ENCODE assay signal across 14 cellular contexts in the genomic region with DNA sequence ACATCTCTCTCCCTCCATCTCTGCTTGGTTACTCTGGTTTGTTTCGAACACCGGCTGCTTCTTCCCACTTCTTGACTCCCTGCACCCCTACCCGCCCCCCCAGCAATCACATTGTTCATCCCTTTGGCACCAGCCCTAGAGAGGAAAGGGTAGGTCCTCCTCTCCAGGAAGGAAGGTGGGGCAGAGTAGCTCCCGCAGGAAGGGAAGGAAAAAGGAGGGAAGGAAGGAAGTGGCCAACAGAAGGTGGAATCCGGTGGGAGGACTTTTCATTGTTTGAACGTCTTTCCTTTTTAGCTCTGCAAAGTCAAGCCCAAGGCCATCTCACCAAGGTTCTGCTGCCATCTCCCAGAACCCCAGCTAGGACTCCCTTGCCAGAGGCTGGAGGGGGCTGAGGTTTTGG. TPM values are rescaled to one million over a fixed set of nuclear protein-coding genes. Genes with fewer than 3 reads are reported as not detected.
A peak's percentile ranks its signal among the peaks of the same experiment; 100 is the strongest.
DNase-seq lines count a peak whose midpoint lies in the region; ATAC-seq and TF ChIP-seq lines count a peak whose summit lies in the region.
"Had no signal": no experiment of that assay in that cellular context is flagged by ENCODE, and none has a peak within 500 bp of the region (broad histone marks: within the 10 kb centered on the region; RNA-seq: fewer than 3 reads in every experiment).

No MANE protein-coding gene starts in this region.

- H3K9me3 ChIP-seq in mucosa of descending colon = no peaks in the 10 kb centered on the region

- no peaks in the 10 kb centered on the region for H3K36me3 ChIP-seq in mucosa of descending colon (ENCODE audit: low read depth)
- H3K36me3 ChIP-seq: cardiac muscle cell had no signal

- H3K36me3 Mint-ChIP-seq in stimulated activated naive CD8-positive, alpha-beta T cell treated with anti-CD3 and anti-CD28 coated beads, Interleukin-15, Interleukin-2, amounts not matched to agents 100 ng/mL and 50 ng/mL, for 24 hours (ENCODE audit: low read depth) = no peaks in the 10 kb centered on the region
- H3K36me3 Mint-ChIP-seq in activated naive CD8-positive, alpha-beta T cell treated with anti-CD3 and anti-CD28 coated beads, Interleukin-2, amount 50 U/mL, for 24 hours (ENCODE audit: low read depth) = no peaks in the 10 kb centered on the region
- no peaks in the 10 kb centered on the region for H3K36me3 Mint-ChIP-seq in naive B cell

- DNase-seq in stimulated activated naive CD8-positive, alpha-beta T cell treated with anti-CD3 and anti-CD28 coated beads, Interleukin-15, amount 100 ng/mL, for 72 hours = no peak
- no peak for DNase-seq in activated naive CD8-positive, alpha-beta T cell treated with anti-CD3 and anti-CD28 coated beads, Interleukin-2, amount 50 U/mL, for 24 hours
- DNase-seq in naive B cell (no peak), mucosa of descending colon (no peak), NOMO-1 (lab: John Stamatoyannopoulos, UW; ENCODE audit: unreplicated experiment in 2 of 2) (no peak)
- DNase-seq: activated CD4-positive, alpha-beta T cell treated with anti-CD3 and anti-CD28 coated beads, Interleukin-2, amount 50 U/mL, for 4 hours; DMS79; NCI-H1436 treated with DMSO at 0.1 percent for 48 hours; NCI-H446 treated with DMSO at 0.1 percent for 48 hours; posterior cingulate gyrus had no signal

- ATAC-seq in stimulated activated naive CD8-positive, alpha-beta T cell treated with anti-CD3 and anti-CD28 coated beads, Interleukin-15, amount 100 ng/mL, for 72 hours = no peak
- ATAC-seq in activated naive CD8-positive, alpha-beta T cell treated with anti-CD3 and anti-CD28 coated beads, Interleukin-2, amount 50 U/mL, for 24 hours = no peak
- ATAC-seq in naive B cell (ENCODE audit: low read depth in 2 of 2) (no peak), mucosa of descending colon (no peak), GM18517 (IDR thresholded peaks at IDR 0.05; ENCODE audit: unreplicated experiment) (no peak), HG03175 (IDR thresholded peaks at IDR 0.05; ENCODE audit: unreplicated experiment) (no peak)

- peaks cover 28% of the 10 kb centered on the region for H3K27me3 Mint-ChIP-seq in stimulated activated naive CD8-positive, alpha-beta T cell treated with anti-CD3 and anti-CD28 coated beads, Interleukin-15, Interleukin-2, amounts not matched to agents 100 ng/mL and 50 ng/mL, for 24 hours
- H3K27me3 Mint-ChIP-seq in stimulated activated naive CD8-positive, alpha-beta T cell treated with anti-CD3 and anti-CD28 coated beads, Interleukin-15, amount 100 ng/mL, for 72 hours = peaks cover 48% of the 10 kb centered on the region
- H3K27me3 Mint-ChIP-seq in activated naive CD8-positive, alpha-beta T cell treated with anti-CD3 and anti-CD28 coated beads, Interleukin-2, amount 50 U/mL, for 24 hours = peaks cover 16% of the 10 kb centered on the region
- peaks cover 0 to 5% (median 0%) of the 10 kb centered on the region in 3 donors for H3K27me3 Mint-ChIP-seq in naive B cell

- no peak overlapping the region for H3K4me3 ChIP-seq in mucosa of descending colon

- intact Hi-C loops in mucosa of descending colon (cut with DNase I, micrococcal nuclease) = no loop called here

- no peaks in the 10 kb centered on the region for H3K9me3 Mint-ChIP-seq in stimulated activated naive CD8-positive, alpha-beta T cell treated with anti-CD3 and anti-CD28 coated beads, Interleukin-15, Interleukin-2, amounts not matched to agents 100 ng/mL and 50 ng/mL, for 24 hours
- H3K9me3 Mint-ChIP-seq in stimulated activated naive CD8-positive, alpha-beta T cell treated with anti-CD3 and anti-CD28 coated beads, Interleukin-15, amount 100 ng/mL, for 72 hours = no peaks in the 10 kb centered on the region
- H3K9me3 Mint-ChIP-seq in activated naive CD8-positive, alpha-beta T cell treated with anti-CD3 and anti-CD28 coated beads, Interleukin-2, amount 50 U/mL, for 24 hours = no peaks in the 10 kb centered on the region
- H3K9me3 Mint-ChIP-seq in naive B cell = peaks cover 0 to 3% (median 0%) of the 10 kb centered on the region in 7 donors

- H3K27ac Mint-ChIP-seq in stimulated activated naive CD8-positive, alpha-beta T cell treated with anti-CD3 and anti-CD28 coated beads, Interleukin-15, Interleukin-2, amounts not matched to agents 100 ng/mL and 50 ng/mL, for 24 hours = no peak overlapping the region
- no peak overlapping the region for H3K27ac Mint-ChIP-seq in stimulated activated naive CD8-positive, alpha-beta T cell treated with anti-CD3 and anti-CD28 coated beads, Interleukin-15, amount 100 ng/mL, for 72 hours
- H3K27ac Mint-ChIP-seq in activated naive CD8-positive, alpha-beta T cell treated with anti-CD3 and anti-CD28 coated beads, Interleukin-2, amount 50 U/mL, for 24 hours = no peak overlapping the region
- H3K27ac Mint-ChIP-seq in naive B cell = peak overlapping the region in 4 of 6 donors; percentile 61 to 94 (median 92)

- H3K4me3 Mint-ChIP-seq in stimulated activated naive CD8-positive, alpha-beta T cell treated with anti-CD3 and anti-CD28 coated beads, Interleukin-15, Interleukin-2, amounts not matched to agents 100 ng/mL and 50 ng/mL, for 24 hours = peak overlapping the region; percentile 79
- H3K4me3 Mint-ChIP-seq in stimulated activated naive CD8-positive, alpha-beta T cell treated with anti-CD3 and anti-CD28 coated beads, Interleukin-15, amount 100 ng/mL, for 72 hours = no peak overlapping the region
- H3K4me3 Mint-ChIP-seq in activated naive CD8-positive, alpha-beta T cell treated with anti-CD3 and anti-CD28 coated beads, Interleukin-2, amount 50 U/mL, for 24 hours = peak overlapping the region; percentile 84
- H3K4me3 Mint-ChIP-seq in naive B cell = peak overlapping the region in 7 of 8 donors; percentile 59 to 97 (median 88)

- no peak for TF ChIP-seq CTCF in mucosa of descending colon (IDR thresholded peaks at IDR 0.05)

- H3K4me1 ChIP-seq in mucosa of descending colon (ENCODE audit: low read depth) = peaks cover 13% of the 10 kb centered on the region

- peaks cover 54% of the 10 kb centered on the region for H3K4me1 Mint-ChIP-seq in stimulated activated naive CD8-positive, alpha-beta T cell treated with anti-CD3 and anti-CD28 coated beads, Interleukin-15, Interleukin-2, amounts not matched to agents 100 ng/mL and 50 ng/mL, for 24 hours (ENCODE audit: low read depth)
- H3K4me1 Mint-ChIP-seq in stimulated activated naive CD8-positive, alpha-beta T cell treated with anti-CD3 and anti-CD28 coated beads, Interleukin-15, amount 100 ng/mL, for 72 hours = peaks cover 62% of the 10 kb centered on the region
- peaks cover 51% of the 10 kb centered on the region for H3K4me1 Mint-ChIP-seq in activated naive CD8-positive, alpha-beta T cell treated with anti-CD3 and anti-CD28 coated beads, Interleukin-2, amount 50 U/mL, for 24 hours
- peaks cover 22 to 33% (median 32%) of the 10 kb centered on the region in 3 donors for H3K4me1 Mint-ChIP-seq in naive B cell

RNA-seq across cellular contexts. Expression of gene IER5, which starts 18.0 kb away (rescaled TPM):
- polyA plus RNA-seq in naive B cell (ENCODE audit: low read depth in 6 of 6) = 10 to 100 TPM; 17.3 to 82.6 (median 34.1) TPM
- 10 to 100 TPM; 15.4 to 16.7 (median 16.4) TPM for total RNA-seq in mucosa of descending colon

Comparison
In these comparisons a context has a peak if more than half of its experiments do, and no peak if none do; other contexts are left out.
1. H3K4me3 Mint-ChIP-seq: peak in stimulated activated naive CD8-positive, alpha-beta T cell treated with anti-CD3 and anti-CD28 coated beads, Interleukin-15, Interleukin-2, amounts not matched to agents 100 ng/mL and 50 ng/mL, for 24 hours (single experiment), activated naive CD8-positive, alpha-beta T cell treated with anti-CD3 and anti-CD28 coated beads, Interleukin-2, amount 50 U/mL, for 24 hours (single experiment) and naive B cell (7 of 8); none in stimulated activated naive CD8-positive, alpha-beta T cell treated with anti-CD3 and anti-CD28 coated beads, Interleukin-15, amount 100 ng/mL, for 72 hours (0 of 2).
2. H3K27ac Mint-ChIP-seq: peak in naive B cell (4 of 6); none in stimulated activated naive CD8-positive, alpha-beta T cell treated with anti-CD3 and anti-CD28 coated beads, Interleukin-15, Interleukin-2, amounts not matched to agents 100 ng/mL and 50 ng/mL, for 24 hours (single experiment), stimulated activated naive CD8-positive, alpha-beta T cell treated with anti-CD3 and anti-CD28 coated beads, Interleukin-15, amount 100 ng/mL, for 72 hours (0 of 2) and activated naive CD8-positive, alpha-beta T cell treated with anti-CD3 and anti-CD28 coated beads, Interleukin-2, amount 50 U/mL, for 24 hours (single experiment).